14 cellular contexts compared by ENCODE assay signal in the genomic region with DNA sequence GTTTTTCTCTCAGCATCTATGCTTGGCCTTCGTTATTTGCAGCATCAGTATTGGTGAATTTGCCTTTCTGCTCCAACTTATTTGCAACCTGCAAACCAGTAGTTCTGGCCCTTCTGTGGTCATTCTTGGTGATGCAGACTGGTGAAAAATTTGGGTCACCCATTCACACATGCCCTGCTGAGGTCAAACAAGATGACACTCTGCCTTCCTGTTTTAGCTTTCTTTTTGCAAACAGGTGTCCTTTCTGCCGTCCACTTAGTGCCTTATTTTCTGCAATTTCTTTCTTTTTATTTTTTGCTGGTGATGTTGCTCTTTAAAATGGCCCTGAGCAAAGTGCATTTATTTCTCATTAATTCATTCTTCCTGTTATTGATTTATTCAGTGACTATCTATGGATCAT. TPM values are rescaled to one million over a fixed set of nuclear protein-coding genes. Genes with fewer than 3 reads are reported as not detected.
DNase-seq lines count a peak whose midpoint lies in the region; ATAC-seq and TF ChIP-seq lines count a peak whose summit lies in the region.
"Had no signal": no experiment of that assay in that cellular context is flagged by ENCODE, and none has a peak within 500 bp of the region (broad histone marks: within the 10 kb centered on the region; RNA-seq: fewer than 3 reads in every experiment).

No MANE protein-coding gene starts in this region.

- DNase-seq in Karpas-422, result peak; percentile 60
- no peak for DNase-seq in mucosa of descending colon
- DNase-seq in ACHN, result no peak
- no peak for DNase-seq in NCI-H510A treated with DMSO at 0.1 percent for 48 hours (lab: John Stamatoyannopoulos, UW)
- no peak for DNase-seq in epidermal melanocyte (ENCODE audit: insufficient read length, low spot score)
- DNase-seq in NCI-H82 (lab: John Stamatoyannopoulos, UW), result no peak
- DNase-seq: activated naive CD4-positive, alpha-beta T cell; AML-193; GM23248; left ventricle myocardium superior; thyroid gland had no signal

- peaks cover 67% of the 10 kb centered on the region for H4K20me1 ChIP-seq in Karpas-422 (ENCODE audit: insufficient read depth, low read depth, low read length)

- peak; percentile 28; the same call in 1 of the 3 replicates for TF ChIP-seq CTCF in GM12872 (IDR thresholded peaks at IDR 0.05; ENCODE audit: insufficient read depth, low read depth, low read length)
- no peak for TF ChIP-seq CTCF in mucosa of descending colon (IDR thresholded peaks at IDR 0.05)

- peak overlapping the region; percentile 76 for H3K4me2 ChIP-seq in Karpas-422 (ENCODE audit: low read depth, low read length, poor library complexity, severe bottlenecking)

- peak overlapping the region; percentile 77 for H3K9ac ChIP-seq in Karpas-422 (ENCODE audit: low read length)
- H3K9ac ChIP-seq: GM23248 had no signal

- H2AFZ ChIP-seq in Karpas-422 (ENCODE audit: low read length), result no peak overlapping the region
- H2AFZ ChIP-seq: GM23248 had no signal

- H3K9me3 ChIP-seq in Karpas-422 (ENCODE audit: low read length) (no peaks in the 10 kb centered on the region), mucosa of descending colon (no peaks in the 10 kb centered on the region)
- H3K9me3 ChIP-seq: thyroid gland had no signal

- in situ Hi-C loops in ACHN (cut with HindIII; ENCODE audit: low pct_ligation_motif_present, low pct_unique_long_range_greater_than_20kb, low sequenced_read_pairs), result no loop called here

- H3K9me2 ChIP-seq in Karpas-422 (replicated peaks; ENCODE audit: insufficient read depth, low read length), result no peaks in the 10 kb centered on the region

- intact Hi-C loops in mucosa of descending colon (cut with DNase I, micrococcal nuclease), result no loop called here

- peak overlapping the region; percentile 58; the same call in 1 of the 2 replicates for H3K4me3 ChIP-seq in Karpas-422 (ENCODE audit: low read length)
- no peak overlapping the region for H3K4me3 ChIP-seq in mucosa of descending colon
- H3K4me3 ChIP-seq: GM23248, thyroid gland had no signal

- peaks cover 91% of the 10 kb centered on the region for H3K79me2 ChIP-seq in Karpas-422 (ENCODE audit: low read length)

- H3K27ac ChIP-seq in Karpas-422 (ENCODE audit: low read length), result peak overlapping the region; percentile 99
- H3K27ac ChIP-seq: GM23248, HL-60, thyroid gland had no signal

- H3K36me3 ChIP-seq in Karpas-422 (ENCODE audit: insufficient read depth, low read length) (peaks cover 37% of the 10 kb centered on the region), mucosa of descending colon (ENCODE audit: low read depth) (no peaks in the 10 kb centered on the region)
- H3K36me3 ChIP-seq: thyroid gland had no signal

- H3K27me3 ChIP-seq in Karpas-422 (ENCODE audit: low read length), result no peaks in the 10 kb centered on the region
- H3K27me3 ChIP-seq: thyroid gland had no signal

- ATAC-seq in GM21447 (IDR thresholded peaks at IDR 0.05; ENCODE audit: unreplicated experiment) (peak; percentile 26), mucosa of descending colon (peak; percentile 16)
- ATAC-seq: left ventricle myocardium superior had no signal

- peaks cover 95% of the 10 kb centered on the region for H3K4me1 ChIP-seq in Karpas-422 (ENCODE audit: low read length)
- no peaks in the 10 kb centered on the region for H3K4me1 ChIP-seq in mucosa of descending colon (ENCODE audit: low read depth)
- H3K4me1 ChIP-seq: thyroid gland had no signal

RNA-seq across cellular contexts. Expression of a gene that starts 31.3 kb away (rescaled TPM):
- 574 and 580 TPM in 2 replicates for total RNA-seq in Karpas-422 (2014; rRNA removed; shearing (Covaris generic); ENCODE audit: low replicate concordance)
- total RNA-seq in mucosa of descending colon, result 10 to 100 TPM; 14.7 to 19.5 (median 15.0) TPM
- total RNA-seq: GM23248 had no signal

Comparison
In these comparisons a context has a peak if more than half of its experiments do, and no peak if none do; other contexts are left out.
1. RNA of a gene that starts 31.3 kb away (total RNA-seq): 574 to 580 TPM in Karpas-422; 14.7 to 19.5 TPM in mucosa of descending colon; every median in the first group is over 10 times any median in the second.